8 cellular contexts compared by ENCODE assay signal in genomic region chr3:195100903-195101591, GRCh38.
A peak's percentile ranks its signal among the peaks of the same experiment; 100 is the strongest.
DNase-seq lines count a peak whose midpoint lies in the region; ATAC-seq and TF ChIP-seq lines count a peak whose summit lies in the region.

No MANE protein-coding gene starts in this region.

- TF ChIP-seq POLR2A in Peyer's patch (IDR thresholded peaks at IDR 0.05) (no peak), stomach (IDR thresholded peaks at IDR 0.05) (no peak)

- peak overlapping the region in 2 of 4 donors; percentile 44 to 59 for H3K27ac ChIP-seq in Peyer's patch
- peak overlapping the region in 3 of 5 donors; percentile 33 to 70 (median 48) for H3K27ac ChIP-seq in stomach

- TF ChIP-seq EP300 in stomach (IDR thresholded peaks at IDR 0.05): no peak

- DNase-seq in NCI-H524 (lab: John Stamatoyannopoulos, UW) (peak; percentile 32 to 52), NCI-H524 treated with DMSO at 0.1 percent for 48 hours (lab: John Stamatoyannopoulos, UW) (no peak), Peyer's patch (peak in 2 of 3 donors; percentile 43 to 64), Right ventricle myocardium inferior (ENCODE audit: missing footprints) (peak; percentile 87), stomach (peak; percentile 50), mucosa of gallbladder (ENCODE audit: low spot score) (no peak), NCI-H1417 treated with DMSO at 0.1 percent for 48 hours (lab: John Stamatoyannopoulos, UW) (no peak)
- no peak for DNase-seq in activated CD4-positive, alpha-beta T cell treated with anti-CD3 and anti-CD28 coated beads for 4 hours

- peak; percentile 67 for ATAC-seq in Right ventricle myocardium inferior

- intact Hi-C loops in Right ventricle myocardium inferior (cut with DNase I) (loop anchor here (10.0 kb wide), 1 partner anchor 326 kb away; no protein-coding TSS in a partner anchor), stomach (cut with DNase I; ENCODE audit: low total_unique reads) (no loop called here)

- 64 to 89% (median 84%) methylated on average over 8 to 9 of the region's 9 CpGs for WGBS in stomach, 5 donors

- H3K4me3 ChIP-seq in Peyer's patch: no peak overlapping the region
- no peak overlapping the region for H3K4me3 ChIP-seq in stomach

- H3K36me3 ChIP-seq in Peyer's patch (no peaks in the 10 kb centered on the region), stomach (no peaks in the 10 kb centered on the region)

- TF ChIP-seq CTCF in Peyer's patch (IDR thresholded peaks at IDR 0.05) (no peak), stomach (IDR thresholded peaks at IDR 0.05) (no peak)

- no peaks in the 10 kb centered on the region for H3K9me3 ChIP-seq in Peyer's patch
- H3K9me3 ChIP-seq in stomach: no peaks in the 10 kb centered on the region

- no peaks in the 10 kb centered on the region for H3K27me3 ChIP-seq in Peyer's patch
- H3K27me3 ChIP-seq in stomach: no peaks in the 10 kb centered on the region

- H3K4me1 ChIP-seq in Peyer's patch (no peaks in the 10 kb centered on the region), stomach (peaks cover 3 to 23% (median 10%) of the 10 kb centered on the region in 4 donors)

Comparison
In these comparisons a context has a peak if more than half of its experiments do, and no peak if none do; other contexts are left out.
1. DNase-seq: peak in NCI-H524 (2 of 2), Peyer's patch (2 of 3), Right ventricle myocardium inferior (single experiment) and stomach (single experiment); none in NCI-H524 treated with DMSO at 0.1 percent for 48 hours (single experiment), mucosa of gallbladder (single experiment), NCI-H1417 treated with DMSO at 0.1 percent for 48 hours (single experiment) and activated CD4-positive, alpha-beta T cell treated with anti-CD3 and anti-CD28 coated beads for 4 hours (0 of 2).